ENCODE assay signal across 1 cellular context in the genomic region with DNA sequence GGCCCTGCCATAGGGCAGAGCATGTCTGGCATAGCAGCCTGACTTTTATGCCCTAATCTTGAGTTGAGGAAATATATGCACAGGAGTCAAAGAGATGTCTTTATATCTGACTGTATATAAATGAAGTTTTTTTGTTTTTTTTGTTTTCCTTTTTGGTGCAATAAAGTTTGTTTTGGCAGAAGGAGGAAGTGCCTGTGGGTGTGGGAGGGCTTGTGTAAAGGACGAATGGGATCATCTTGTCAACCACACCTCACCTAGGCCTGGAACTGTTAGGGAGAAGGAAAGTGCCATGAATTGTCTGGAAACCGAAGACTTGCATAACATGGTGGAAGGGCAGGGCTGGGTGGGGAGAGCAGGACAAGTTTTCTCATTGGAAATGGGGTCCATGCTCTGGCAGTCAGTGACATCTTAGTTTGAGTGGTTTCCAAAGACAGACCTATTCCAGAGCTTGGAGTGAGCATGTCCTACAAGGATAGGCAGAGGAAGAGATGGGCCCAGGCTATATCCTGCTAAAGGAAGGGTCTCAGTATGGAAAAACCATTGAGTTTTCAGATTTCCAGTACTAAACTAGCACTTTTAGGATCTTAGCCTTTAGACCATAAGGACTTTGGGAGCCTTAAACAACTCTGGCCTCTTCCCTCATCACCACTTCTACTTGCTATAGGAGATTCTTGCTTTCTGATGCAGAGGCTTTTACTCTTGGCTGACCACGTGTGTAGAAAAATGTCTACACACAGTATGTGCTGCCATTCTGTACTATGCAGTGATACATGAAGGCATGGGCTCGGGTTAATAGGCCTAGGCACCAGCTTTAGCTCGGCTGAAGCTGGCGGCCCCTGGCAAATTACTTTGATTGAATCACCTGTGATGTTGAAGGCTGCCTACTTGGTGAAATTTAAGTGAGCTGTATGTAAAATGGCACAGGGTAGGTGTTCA.
TF ChIP-seq lines count a peak whose summit lies in the region.

No MANE protein-coding gene starts in this region.

TF ChIP-seq in K562, 482 proteins besides CTCF, POLR2A, EP300 and RAD21 (continued from another document):
- TF ChIP-seq, protein P1, sequence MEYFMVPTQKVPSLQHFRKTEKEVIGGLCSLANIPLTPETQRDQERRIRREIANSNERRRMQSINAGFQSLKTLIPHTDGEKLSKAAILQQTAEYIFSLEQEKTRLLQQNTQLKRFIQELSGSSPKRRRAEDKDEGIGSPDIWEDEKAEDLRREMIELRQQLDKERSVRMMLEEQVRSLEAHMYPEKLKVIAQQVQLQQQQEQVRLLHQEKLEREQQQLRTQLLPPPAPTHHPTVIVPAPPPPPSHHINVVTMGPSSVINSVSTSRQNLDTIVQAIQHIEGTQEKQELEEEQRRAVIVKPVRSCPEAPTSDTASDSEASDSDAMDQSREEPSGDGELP (CRISPR knock-in tag; IDR thresholded peaks at IDR 0.05; ENCODE audit: borderline replicate concordance), result no peak
- TF ChIP-seq ZNF695 (CRISPR knock-in tag; IDR thresholded peaks at IDR 0.05) (no peak), SMC3 (conservative IDR thresholded peaks at IDR 0.05; ENCODE audit: insufficient read depth, low read depth, low read length) (no peak), CBX8 (IDR thresholded peaks at IDR 0.05; ENCODE audit: borderline replicate concordance, extremely low read depth, low read depth, low read length, poor library complexity, severe bottlenecking) (no peak), MIER1 (IDR thresholded peaks at IDR 0.05; ENCODE audit: low read depth) (no peak), SAFB (IDR thresholded peaks at IDR 0.05; ENCODE audit: borderline replicate concordance, low read depth, low read length) (no peak), ZNF384 (IDR thresholded peaks at IDR 0.05; ENCODE audit: low read depth, low read length) (peak; percentile 75), PPARD (CRISPR knock-in tag; IDR thresholded peaks at IDR 0.05) (no peak), POLR2B (IDR thresholded peaks at IDR 0.05; ENCODE audit: low read depth, partially characterized antibody) (no peak), RBFOX2 (IDR thresholded peaks at IDR 0.05; ENCODE audit: low read depth, low read length) (no peak)
